Comparison of ENCODE assay signal across 8 cellular contexts in the genomic region with DNA sequence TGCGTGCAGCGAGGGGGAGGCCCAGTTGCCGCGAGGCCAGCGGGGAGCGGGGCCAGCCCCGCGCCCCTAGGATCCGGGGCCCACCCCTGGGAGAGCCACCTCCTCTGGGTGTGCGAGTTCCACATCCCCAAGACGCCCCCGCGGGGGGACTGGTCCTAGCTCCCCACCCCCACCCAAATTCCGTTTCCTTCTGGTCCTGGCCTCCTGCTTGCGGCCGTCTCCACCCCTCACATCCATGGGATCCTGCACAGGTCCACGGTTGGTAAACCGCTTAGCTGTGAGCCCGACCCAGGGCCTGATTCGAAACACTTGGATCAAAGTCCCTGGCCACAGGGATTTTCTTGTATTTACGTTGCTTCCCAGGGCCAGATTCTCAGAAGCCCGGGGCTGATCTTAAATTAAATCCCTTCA. TPM values are rescaled to one million over a fixed set of nuclear protein-coding genes. Genes with fewer than 3 reads are reported as not detected.
DNase-seq lines count a peak whose midpoint lies in the region; ATAC-seq and TF ChIP-seq lines count a peak whose summit lies in the region.

No MANE protein-coding gene starts in this region.

- CTCF ChIA-PET in CD4-positive, alpha-beta memory T cell (lab: Charles Lee; ENCODE audit: partially characterized antibody) = no interaction called here

- H3K4me3 ChIP-seq in CD4-positive, alpha-beta memory T cell (ENCODE audit: low read length in 2 of 2) = no peak overlapping the region
- peak overlapping the region; percentile 35 to 55 (median 45) for H3K4me3 ChIP-seq in Peyer's patch
- H3K4me3 ChIP-seq in fibroblast of lung (replicated peaks in 1 of 4; ENCODE audit: control extremely low read depth in 1 of 4, insufficient read depth in 1 of 4, low read depth in 3 of 4, low read length in 4 of 4) = peak overlapping the region; percentile 45 to 67 (median 56)

- H3K4me2 ChIP-seq in fibroblast of lung (ENCODE audit: extremely low read depth, insufficient read depth, low read length) = peak overlapping the region; percentile 72

- H3K27me3 ChIP-seq in CD4-positive, alpha-beta memory T cell (ENCODE audit: insufficient read depth, low read length) = no peaks in the 10 kb centered on the region
- H3K27me3 ChIP-seq in Peyer's patch = peaks cover 0 to 10% of the 10 kb centered on the region in 2 donors
- no peaks in the 10 kb centered on the region for H3K27me3 ChIP-seq in fibroblast of lung (ENCODE audit: control insufficient read depth, insufficient read depth, low read length)

- POLR2A ChIA-PET in CD4-positive, alpha-beta memory T cell (lab: Charles Lee; ENCODE audit: partially characterized antibody) = no interaction called here

- H3K36me3 ChIP-seq in CD4-positive, alpha-beta memory T cell (ENCODE audit: insufficient read depth, low read length) = no peaks in the 10 kb centered on the region
- H3K36me3 ChIP-seq in Peyer's patch (no peaks in the 10 kb centered on the region), fibroblast of lung (ENCODE audit: control insufficient read depth, insufficient read depth, low read length) (no peaks in the 10 kb centered on the region)

- H2AFZ ChIP-seq in fibroblast of lung (ENCODE audit: low read length) = peak overlapping the region; percentile 83

- no peak for TF ChIP-seq POLR2A in Peyer's patch (IDR thresholded peaks at IDR 0.05)

- no peaks in the 10 kb centered on the region for H3K79me2 ChIP-seq in fibroblast of lung (ENCODE audit: control insufficient read depth, insufficient read depth, low read length)

- no peak for TF ChIP-seq CTCF in Peyer's patch (IDR thresholded peaks at IDR 0.05)
- no peak for TF ChIP-seq CTCF in fibroblast of lung (conservative IDR thresholded peaks at IDR 0.05 in 1 of 2, IDR thresholded peaks at IDR 0.05 in 1 of 2; ENCODE audit: low read depth in 1 of 2, low read length in 2 of 2)
- TF ChIP-seq CTCF in nephron progenitor cell (IDR thresholded peaks at IDR 0.05) = no peak

- peaks cover 0 to 19% (median 11%) of the 10 kb centered on the region in 4 donors for H3K4me1 Mint-ChIP-seq in CD4-positive, alpha-beta memory T cell
- H3K4me1 Mint-ChIP-seq in nephron progenitor cell = peaks cover 45% of the 10 kb centered on the region

- intact Hi-C loops in CD4-positive, alpha-beta memory T cell (cut with micrococcal nuclease) = no loop called here

- no peak overlapping the region for H3K27ac Mint-ChIP-seq in CD4-positive, alpha-beta memory T cell
- peak overlapping the region; percentile 96 for H3K27ac Mint-ChIP-seq in nephron progenitor cell

- H3K9me3 Mint-ChIP-seq in CD4-positive, alpha-beta memory T cell = peaks cover 0 to 6% (median 1%) of the 10 kb centered on the region in 8 donors
- H3K9me3 Mint-ChIP-seq in nephron progenitor cell = peaks cover 10% of the 10 kb centered on the region

- H3K27ac ChIP-seq in CD4-positive, alpha-beta memory T cell (ENCODE audit: low read depth, low read length) = no peak overlapping the region
- H3K27ac ChIP-seq in Peyer's patch (peak overlapping the region; percentile 53 to 77 (median 74)), fibroblast of lung (ENCODE audit: insufficient read depth, low read length) (peak overlapping the region; percentile 44)

- no peak for DNase-seq in CD4-positive, alpha-beta memory T cell
- DNase-seq in Peyer's patch (no peak), fibroblast of lung (ENCODE audit: low read depth in 2 of 2) (peak; percentile 47 to 49), nephron progenitor cell (no peak), NOMO-1 treated with DMSO at 0.1 percent for 48 hours (lab: John Stamatoyannopoulos, UW; ENCODE audit: unreplicated experiment) (no peak), COR-L47 (lab: John Stamatoyannopoulos, UW) (no peak)

- H3K4me1 ChIP-seq in CD4-positive, alpha-beta memory T cell (ENCODE audit: insufficient read depth, low read length) = no peaks in the 10 kb centered on the region
- H3K4me1 ChIP-seq in Peyer's patch (peaks cover 0 to 9% (median 0%) of the 10 kb centered on the region in 4 donors), fibroblast of lung (ENCODE audit: control insufficient read depth, extremely low read depth, insufficient read depth, low read length) (peaks cover 6% of the 10 kb centered on the region)

- peak overlapping the region in 5 of 8 donors; percentile 60 to 76 (median 73) for H3K4me3 Mint-ChIP-seq in CD4-positive, alpha-beta memory T cell
- H3K4me3 Mint-ChIP-seq in nephron progenitor cell = peak overlapping the region; percentile 89

- H3K9me3 ChIP-seq in CD4-positive, alpha-beta memory T cell (ENCODE audit: control insufficient read depth in 1 of 2, low read length in 2 of 2) = no peaks in the 10 kb centered on the region
- H3K9me3 ChIP-seq in Peyer's patch (peaks cover 0 to 6% (median 0%) of the 10 kb centered on the region in 4 donors), fibroblast of lung (ENCODE audit: control insufficient read depth, insufficient read depth, low read depth, low read length) (no peaks in the 10 kb centered on the region)

- H3K9ac ChIP-seq in fibroblast of lung (ENCODE audit: insufficient read depth, low read length) = peak overlapping the region; percentile 51

- H3K27me3 Mint-ChIP-seq in CD4-positive, alpha-beta memory T cell = peaks cover 17 to 25% of the 10 kb centered on the region in 2 donors
- no peaks in the 10 kb centered on the region for H3K27me3 Mint-ChIP-seq in nephron progenitor cell (ENCODE audit: low read depth, poor library complexity)

- peaks cover 0 to 1% of the 10 kb centered on the region in 2 donors for H3K36me3 Mint-ChIP-seq in CD4-positive, alpha-beta memory T cell
- peaks cover 18% of the 10 kb centered on the region for H3K36me3 Mint-ChIP-seq in nephron progenitor cell (ENCODE audit: low read depth)

- ATAC-seq in HG02981 (IDR thresholded peaks at IDR 0.05; ENCODE audit: unreplicated experiment) (no peak), HG03354 (IDR thresholded peaks at IDR 0.05; ENCODE audit: poor library complexity, severe bottlenecking, unreplicated experiment) (no peak)

- no peaks in the 10 kb centered on the region for H4K20me1 ChIP-seq in fibroblast of lung (ENCODE audit: control insufficient read depth, extremely low read depth, insufficient read depth, low read length)

RNA-seq across cellular contexts. Expression of a gene that starts 0.3 kb away (rescaled TPM):
- not detected for total RNA-seq in CD4-positive, alpha-beta memory T cell
- not detected for polyA plus RNA-seq in CD4-positive, alpha-beta memory T cell
- total RNA-seq in Peyer's patch (1 to 10 TPM; 1.4 to 5.4 (median 3.9) TPM), fibroblast of lung (25.8 and 26.7 TPM in 2 replicates)
- 9.8 and 10.2 TPM in 2 replicates for polyA plus RNA-seq in fibroblast of lung
- polyA plus RNA-seq in fibroblast of lung (2012) = 18.8 and 19.8 TPM in 2 replicates
- polyA minus RNA-seq in fibroblast of lung (ENCODE audit: low replicate concordance) = 14.9 and 16.3 TPM in 2 replicates

RNA-seq across cellular contexts. Expression of a gene that starts 45.1 kb away (rescaled TPM):
- 10 to 100 TPM; 25.2 to 26.9 TPM for total RNA-seq in CD4-positive, alpha-beta memory T cell
- polyA plus RNA-seq in CD4-positive, alpha-beta memory T cell = 100 to 1,000 TPM in 1 of 2 donors, 10 to 100 TPM in 1; 76.4 to 118 TPM
- total RNA-seq in Peyer's patch = 10 to 100 TPM; 29.8 to 56.1 (median 35.6) TPM
- total RNA-seq in fibroblast of lung = 21.8 and 22.3 TPM in 2 replicates
- polyA plus RNA-seq in fibroblast of lung = 14.7 and 20.1 TPM in 2 replicates
- polyA plus RNA-seq in fibroblast of lung (2012) = 37.9 and 57.5 TPM in 2 replicates
- polyA minus RNA-seq in fibroblast of lung (ENCODE audit: low replicate concordance) = 11.3 and 32.9 TPM in 2 replicates

RNA-seq across cellular contexts. Expression of a gene that starts 45.3 kb away (rescaled TPM):
- 10 to 100 TPM; 17.0 to 20.2 TPM for total RNA-seq in CD4-positive, alpha-beta memory T cell
- polyA plus RNA-seq in CD4-positive, alpha-beta memory T cell = 10 to 100 TPM in 1 of 2 donors, 1 to 10 TPM in 1; 9.6 to 14.0 TPM
- total RNA-seq in Peyer's patch (100 to 1,000 TPM in 1 of 4 donors, 10 to 100 TPM in 3; 18.2 to 134 (median 38.4) TPM), fibroblast of lung (5.6 and 10.4 TPM in 2 replicates)
- 7.2 and 10.1 TPM in 2 replicates for polyA plus RNA-seq in fibroblast of lung
- polyA plus RNA-seq in fibroblast of lung (2012) = 13.1 and 17.0 TPM in 2 replicates
- polyA minus RNA-seq in fibroblast of lung (ENCODE audit: low replicate concordance) = 17.2 and 19.9 TPM in 2 replicates

RNA-seq across cellular contexts. Expression of a gene that starts 56.5 kb away (rescaled TPM):
- under 1 TPM; 0.64 to 0.86 TPM for total RNA-seq in CD4-positive, alpha-beta memory T cell
- polyA plus RNA-seq in CD4-positive, alpha-beta memory T cell = 1 to 10 TPM in 1 of 2 donors, under 1 TPM in 1; 0.42 to 1.4 TPM
- total RNA-seq in Peyer's patch (10 to 100 TPM in 1 of 4 donors, 1 to 10 TPM in 3; 1.2 to 12.4 (median 3.6) TPM), fibroblast of lung (3.6 and 3.9 TPM in 2 replicates)
- polyA plus RNA-seq in fibroblast of lung = 0.83 and 1.6 TPM in 2 replicates
- 0.94 and 2.4 TPM in 2 replicates for polyA plus RNA-seq in fibroblast of lung (2012)
- polyA minus RNA-seq in fibroblast of lung (ENCODE audit: low replicate concordance) = 2.4 and 16.6 TPM in 2 replicates

Comparison
In these comparisons a context has a peak if more than half of its experiments do, and no peak if none do; other contexts are left out.
1. DNase-seq: peak in fibroblast of lung (2 of 2); none in CD4-positive, alpha-beta memory T cell (0 of 5), Peyer's patch (0 of 3), nephron progenitor cell (single experiment), NOMO-1 treated with DMSO at 0.1 percent for 48 hours (single experiment) and COR-L47 (single experiment).
2. H3K4me3 ChIP-seq: peak in Peyer's patch (4 of 4) and fibroblast of lung (4 of 4); none in CD4-positive, alpha-beta memory T cell (0 of 2).